Comparison of ENCODE assay signal across 24 cellular contexts in the genomic region with DNA sequence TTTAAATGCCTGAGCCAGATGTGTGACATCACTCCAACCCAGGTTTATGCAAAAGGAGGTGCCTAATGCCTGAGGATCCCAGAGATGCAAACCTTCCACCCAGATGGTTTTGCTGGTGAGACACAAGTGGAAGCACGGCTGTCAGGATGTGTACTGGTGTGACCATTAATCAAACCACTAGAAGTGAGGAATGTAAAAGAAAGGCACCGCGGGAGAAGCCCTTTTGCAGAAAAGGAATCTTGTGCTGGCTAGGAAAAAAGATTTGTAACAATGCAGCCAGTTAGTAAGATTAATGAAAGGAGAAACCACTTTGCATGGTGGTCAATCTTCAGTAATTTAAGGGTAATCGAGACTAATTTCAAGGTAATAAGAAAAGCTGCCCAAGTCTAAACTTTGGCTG.
"Had no signal": no experiment of that assay in that cellular context is flagged by ENCODE, and none has a peak within 500 bp of the region (broad histone marks: within the 10 kb centered on the region; RNA-seq: fewer than 3 reads in every experiment).

No MANE protein-coding gene starts in this region.

- H3K36me3 Mint-ChIP-seq: activated naive CD8-positive, alpha-beta T cell treated with anti-CD3 and anti-CD28 coated beads for 36 hours; brain; mesothelial cell of epicardium; naive thymus-derived CD8-positive, alpha-beta T cell had no signal

- H3K4me1 ChIP-seq: spleen, tibial artery had no signal

- H3K27ac ChIP-seq: gastroesophageal sphincter, heart left ventricle, spleen, tibial artery had no signal

- ATAC-seq: activated CD4-positive, alpha-beta T cell treated with anti-CD3 and anti-CD28 coated beads for 36 hours; gastroesophageal sphincter; heart left ventricle; naive thymus-derived CD8-positive, alpha-beta T cell had no signal

- H3K9me3 Mint-ChIP-seq: activated B cell treated with CpG ODN at 0.5 μM for 24 hours; activated naive CD8-positive, alpha-beta T cell treated with anti-CD3 and anti-CD28 coated beads for 36 hours; activated T-cell treated with anti-CD3 and anti-CD28 coated beads, Interleukin-2, amount 50 U/mL, for 24 hours; brain; mesothelial cell of epicardium; naive thymus-derived CD8-positive, alpha-beta T cell; stimulated activated naive CD8-positive, alpha-beta T cell treated with anti-CD3 and anti-CD28 coated beads, Interleukin-15, Interleukin-2, amounts not matched to agents 100 ng/mL and 50 ng/mL, for 24 hours; T-helper 1 cell treated with Interleukin-12 subunit alpha and Interleukin-12 subunit beta and Interleukin-4 antibody, amounts not matched to agents 30 μg/mL and 1 μg/mL, for 36 hours had no signal

- H3K4me3 ChIP-seq: gastroesophageal sphincter, heart left ventricle, lung, spleen, tibial artery had no signal

- H3K36me3 ChIP-seq: gastroesophageal sphincter, heart left ventricle, spleen, tibial artery had no signal

- H3K27ac Mint-ChIP-seq: activated B cell treated with CpG ODN at 0.5 μM for 24 hours; activated CD4-positive, alpha-beta T cell treated with anti-CD3 and anti-CD28 coated beads for 36 hours; activated naive CD8-positive, alpha-beta T cell treated with anti-CD3 and anti-CD28 coated beads for 36 hours; activated T-cell treated with anti-CD3 and anti-CD28 coated beads, Interleukin-2, amount 50 U/mL, for 24 hours; activated T-helper 2 cell treated with anti-CD3 and anti-CD28 coated beads, Interferon-gamma antibody, Interleukin-2, Interleukin-4, amounts not matched to agents 10 μg/mL and 5 μg/mL and 100 μg/mL, durations not matched to agents 14 hours and 24 hours and 36 hours; mesothelial cell of epicardium; naive thymus-derived CD8-positive, alpha-beta T cell; progenitor cell of endocrine pancreas; stimulated activated naive CD8-positive, alpha-beta T cell treated with anti-CD3 and anti-CD28 coated beads, Interleukin-15, Interleukin-2, amounts not matched to agents 100 ng/mL and 50 ng/mL, for 24 hours; T-helper 1 cell treated with Interleukin-12 subunit alpha and Interleukin-12 subunit beta and Interleukin-4 antibody, amounts not matched to agents 30 μg/mL and 1 μg/mL, for 36 hours had no signal

- H3K27me3 ChIP-seq: gastroesophageal sphincter, heart left ventricle, spleen, tibial artery had no signal

- DNase-seq: activated B cell treated with CpG ODN at 0.5 μM for 24 hours; activated CD4-positive, alpha-beta T cell treated with anti-CD3 and anti-CD28 coated beads for 36 hours; activated CD4-positive, alpha-beta T cell treated with anti-CD3 and anti-CD28 coated beads, Interleukin-2, amount 50 U/mL, for 4 hours; activated CD8-positive, alpha-beta memory T cell treated with anti-CD3 and anti-CD28 coated beads for 24 hours; activated CD8-positive, alpha-beta memory T cell treated with anti-CD3 and anti-CD28 coated beads, Interleukin-2, amount 50 U/mL, for 4 hours; activated naive CD4-positive, alpha-beta T cell; activated naive CD8-positive, alpha-beta T cell treated with anti-CD3 and anti-CD28 coated beads for 36 hours; activated T-cell treated with anti-CD3 and anti-CD28 coated beads, Interleukin-2, amount 50 U/mL, for 24 hours; amniotic stem cell; heart left ventricle; islet precursor cell; naive thymus-derived CD8-positive, alpha-beta T cell; spleen; stimulated activated CD4-positive, alpha-beta T cell treated with anti-CD3 and anti-CD28 coated beads, Interleukin-4, amount 100 ng/mL, for 4 hours; T1000; tibial artery had no signal

- H3K9me3 ChIP-seq: gastroesophageal sphincter, heart left ventricle, spleen, tibial artery had no signal
